ENCODE assay signal across 10 cellular contexts in the genomic region with DNA sequence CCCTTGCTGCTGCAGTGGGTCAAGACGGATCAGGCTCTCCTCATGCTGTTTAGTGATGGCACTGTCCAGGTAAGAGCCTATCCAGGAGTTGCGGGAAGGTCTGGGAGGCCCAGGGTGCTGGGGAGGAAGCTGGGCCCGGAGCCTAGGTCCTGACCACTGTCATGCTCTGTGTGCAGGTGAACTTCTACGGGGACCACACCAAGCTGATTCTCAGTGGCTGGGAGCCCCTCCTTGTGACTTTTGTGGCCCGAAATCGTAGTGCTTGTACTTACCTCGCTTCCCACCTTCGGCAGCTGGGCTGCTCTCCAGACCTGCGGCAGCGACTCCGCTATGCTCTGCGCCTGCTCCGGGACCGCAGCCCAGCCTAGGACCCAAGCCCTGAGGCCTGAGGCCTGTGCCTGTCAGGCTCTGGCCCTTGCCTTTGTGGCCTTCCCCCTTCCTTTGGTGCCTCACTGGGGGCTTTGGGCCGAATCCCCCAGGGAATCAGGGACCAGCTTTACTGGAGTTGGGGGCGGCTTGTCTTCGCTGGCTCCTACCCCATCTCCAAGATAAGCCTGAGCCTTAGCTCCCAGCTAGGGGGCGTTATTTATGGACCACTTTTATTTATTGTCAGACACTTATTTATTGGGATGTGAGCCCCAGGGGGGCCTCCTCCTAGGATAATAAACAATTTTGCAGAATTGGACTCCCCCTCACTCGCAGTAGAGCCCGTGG. TPM values are rescaled to one million over a fixed set of nuclear protein-coding genes. Genes with fewer than 3 reads are reported as not detected.
DNase-seq lines count a peak whose midpoint lies in the region; ATAC-seq lines count a peak whose summit lies in the region.
"Had no signal": no experiment of that assay in that cellular context is flagged by ENCODE, and none has a peak within 500 bp of the region (broad histone marks: within the 10 kb centered on the region; RNA-seq: fewer than 3 reads in every experiment).

No MANE protein-coding gene starts in this region.

- H3K36me3 ChIP-seq in BLaER1 treated with 17β-estradiol and CSF1 and Interleukin-3, amounts not matched to agents 10 nM and 100 nM, result peaks cover 49 to 54% (median 51%) of the 10 kb centered on the region in 11 experiments

- H3K4me3 Mint-ChIP-seq in activated T-helper 2 cell treated with anti-CD3 and anti-CD28 coated beads, Interferon-gamma antibody, Interleukin-2, Interleukin-4, amounts not matched to agents 10 μg/mL and 5 μg/mL and 100 μg/mL, durations not matched to agents 14 hours and 24 hours and 36 hours (ENCODE audit: low read depth), result peak overlapping the region; percentile 52
- no peak overlapping the region for H3K4me3 Mint-ChIP-seq in memory B cell
- H3K4me3 Mint-ChIP-seq: natural killer cell had no signal

- H3K36me3 Mint-ChIP-seq in activated T-helper 2 cell treated with anti-CD3 and anti-CD28 coated beads, Interferon-gamma antibody, Interleukin-2, Interleukin-4, amounts not matched to agents 10 μg/mL and 5 μg/mL and 100 μg/mL, durations not matched to agents 14 hours and 24 hours and 36 hours (ENCODE audit: low read depth), result peaks cover 84% of the 10 kb centered on the region
- peaks cover 11% of the 10 kb centered on the region for H3K36me3 Mint-ChIP-seq in memory B cell
- H3K36me3 Mint-ChIP-seq: natural killer cell had no signal

- DNase-seq in activated T-helper 2 cell treated with anti-CD3 and anti-CD28 coated beads, Interferon-gamma antibody, Interleukin-2, Interleukin-4, amounts not matched to agents 10 μg/mL and 5 μg/mL and 100 μg/mL, durations not matched to agents 14 hours and 24 hours and 36 hours (ENCODE audit: low spot score), result no peak
- no peak for DNase-seq in memory B cell (ENCODE audit: low spot score in 2 of 2)
- DNase-seq in NCI-H1694 (lab: John Stamatoyannopoulos, UW), result no peak
- DNase-seq: dermis blood vessel endothelial cell, MG63, natural killer cell had no signal

- intact Hi-C loops in activated T-helper 2 cell treated with anti-CD3 and anti-CD28 coated beads, Interferon-gamma antibody, Interleukin-2, Interleukin-4, amounts not matched to agents 10 μg/mL and 5 μg/mL and 100 μg/mL, durations not matched to agents 14 hours and 24 hours and 36 hours (cut with micrococcal nuclease), result loop anchor here (2.0 to 10.0 kb wide), 5 partner anchors 133 to 879 kb away; a partner anchor contains a TSS

- no peaks in the 10 kb centered on the region for H3K27me3 Mint-ChIP-seq in activated T-helper 2 cell treated with anti-CD3 and anti-CD28 coated beads, Interferon-gamma antibody, Interleukin-2, Interleukin-4, amounts not matched to agents 10 μg/mL and 5 μg/mL and 100 μg/mL, durations not matched to agents 14 hours and 24 hours and 36 hours (ENCODE audit: low read depth)
- H3K27me3 Mint-ChIP-seq in memory B cell, result no peaks in the 10 kb centered on the region

- peak overlapping the region in 10 of 11 experiments; percentile 98 to 100 (median 99); a peak in 18 of 22 replicates for H3K27ac ChIP-seq in BLaER1 treated with 17β-estradiol and CSF1 and Interleukin-3, amounts not matched to agents 10 nM and 100 nM

- peak overlapping the region in 9 of 11 experiments; percentile 35 to 96 (median 90); a peak in 14 of 22 replicates for H3K9ac ChIP-seq in BLaER1 treated with 17β-estradiol and CSF1 and Interleukin-3, amounts not matched to agents 10 nM and 100 nM

- H3K9me3 ChIP-seq in BLaER1 treated with 17β-estradiol and CSF1 and Interleukin-3, amounts not matched to agents 10 nM and 100 nM (replicated peaks in 1 of 11), result no peaks in the 10 kb centered on the region
- H3K9me3 ChIP-seq: MG63 had no signal

- H3K27me3 ChIP-seq in BLaER1 treated with 17β-estradiol and CSF1 and Interleukin-3, amounts not matched to agents 10 nM and 100 nM, result no peaks in the 10 kb centered on the region
- H3K27me3 ChIP-seq: MG63 had no signal

- peaks cover 74 to 93% (median 85%) of the 10 kb centered on the region in 10 experiments for H3K4me1 ChIP-seq in BLaER1 treated with 17β-estradiol and CSF1 and Interleukin-3, amounts not matched to agents 10 nM and 100 nM

- ATAC-seq in memory B cell (ENCODE audit: low read depth) (no peak), GM19351 (IDR thresholded peaks at IDR 0.05; ENCODE audit: unreplicated experiment) (no peak), HG03520 (IDR thresholded peaks at IDR 0.05; ENCODE audit: unreplicated experiment) (no peak)
- ATAC-seq: natural killer cell had no signal

- H3K27ac Mint-ChIP-seq in activated T-helper 2 cell treated with anti-CD3 and anti-CD28 coated beads, Interferon-gamma antibody, Interleukin-2, Interleukin-4, amounts not matched to agents 10 μg/mL and 5 μg/mL and 100 μg/mL, durations not matched to agents 14 hours and 24 hours and 36 hours, result peak overlapping the region; percentile 76
- peak overlapping the region; percentile 65 for H3K27ac Mint-ChIP-seq in memory B cell

- peak overlapping the region in 10 of 11 experiments; percentile 90 to 98 (median 91); a peak in 17 of 22 replicates for H3K4me2 ChIP-seq in BLaER1 treated with 17β-estradiol and CSF1 and Interleukin-3, amounts not matched to agents 10 nM and 100 nM

- H3K4me1 Mint-ChIP-seq in activated T-helper 2 cell treated with anti-CD3 and anti-CD28 coated beads, Interferon-gamma antibody, Interleukin-2, Interleukin-4, amounts not matched to agents 10 μg/mL and 5 μg/mL and 100 μg/mL, durations not matched to agents 14 hours and 24 hours and 36 hours (ENCODE audit: low read depth), result peaks cover 58% of the 10 kb centered on the region
- H3K4me1 Mint-ChIP-seq in memory B cell, result peaks cover 49% of the 10 kb centered on the region

- peak overlapping the region in 2 of 10 experiments; percentile 28 to 46; a peak in 3 of 20 replicates for H3K4me3 ChIP-seq in BLaER1 treated with 17β-estradiol and CSF1 and Interleukin-3, amounts not matched to agents 10 nM and 100 nM
- H3K4me3 ChIP-seq: MG63 had no signal

- H3K9me3 Mint-ChIP-seq in activated T-helper 2 cell treated with anti-CD3 and anti-CD28 coated beads, Interferon-gamma antibody, Interleukin-2, Interleukin-4, amounts not matched to agents 10 μg/mL and 5 μg/mL and 100 μg/mL, durations not matched to agents 14 hours and 24 hours and 36 hours, result no peaks in the 10 kb centered on the region
- no peaks in the 10 kb centered on the region for H3K9me3 Mint-ChIP-seq in memory B cell
- H3K9me3 Mint-ChIP-seq: natural killer cell had no signal

- peaks cover 3 to 40% (median 21%) of the 10 kb centered on the region in 11 experiments; a peak in 15 of 22 replicates for H4K20me1 ChIP-seq in BLaER1 treated with 17β-estradiol and CSF1 and Interleukin-3, amounts not matched to agents 10 nM and 100 nM

RNA-seq across cellular contexts. Expression of a gene that starts 1.7 kb away (rescaled TPM):
- total RNA-seq in activated T-helper 2 cell treated with anti-CD3 and anti-CD28 coated beads, Interferon-gamma antibody, Interleukin-2, Interleukin-4, amounts not matched to agents 10 μg/mL and 5 μg/mL and 100 μg/mL, durations not matched to agents 14 hours and 24 hours and 36 hours, result 0.32 TPM in 1 of 2 replicates, not detected in the other
- total RNA-seq: dermis blood vessel endothelial cell, temporal lobe had no signal

RNA-seq across cellular contexts. Expression of a gene that starts 2.9 kb away (rescaled TPM):
- 17.0 and 19.8 TPM in 2 replicates for total RNA-seq in activated T-helper 2 cell treated with anti-CD3 and anti-CD28 coated beads, Interferon-gamma antibody, Interleukin-2, Interleukin-4, amounts not matched to agents 10 μg/mL and 5 μg/mL and 100 μg/mL, durations not matched to agents 14 hours and 24 hours and 36 hours

RNA-seq across cellular contexts. Expression of a gene that starts 5.3 kb away (rescaled TPM):
- 128 and 135 TPM in 2 replicates for total RNA-seq in activated T-helper 2 cell treated with anti-CD3 and anti-CD28 coated beads, Interferon-gamma antibody, Interleukin-2, Interleukin-4, amounts not matched to agents 10 μg/mL and 5 μg/mL and 100 μg/mL, durations not matched to agents 14 hours and 24 hours and 36 hours

RNA-seq across cellular contexts. Expression of a gene that starts 17.5 kb away (rescaled TPM):
- 0.91 and 1.7 TPM in 2 replicates for total RNA-seq in activated T-helper 2 cell treated with anti-CD3 and anti-CD28 coated beads, Interferon-gamma antibody, Interleukin-2, Interleukin-4, amounts not matched to agents 10 μg/mL and 5 μg/mL and 100 μg/mL, durations not matched to agents 14 hours and 24 hours and 36 hours
- total RNA-seq: dermis blood vessel endothelial cell had no signal

RNA-seq across cellular contexts. Expression of a gene that starts 30.1 kb away (rescaled TPM):
- total RNA-seq in activated T-helper 2 cell treated with anti-CD3 and anti-CD28 coated beads, Interferon-gamma antibody, Interleukin-2, Interleukin-4, amounts not matched to agents 10 μg/mL and 5 μg/mL and 100 μg/mL, durations not matched to agents 14 hours and 24 hours and 36 hours, result 2,328 and 2,356 TPM in 2 replicates
